ENCODE assay signal across 2 cellular contexts in the genomic region with DNA sequence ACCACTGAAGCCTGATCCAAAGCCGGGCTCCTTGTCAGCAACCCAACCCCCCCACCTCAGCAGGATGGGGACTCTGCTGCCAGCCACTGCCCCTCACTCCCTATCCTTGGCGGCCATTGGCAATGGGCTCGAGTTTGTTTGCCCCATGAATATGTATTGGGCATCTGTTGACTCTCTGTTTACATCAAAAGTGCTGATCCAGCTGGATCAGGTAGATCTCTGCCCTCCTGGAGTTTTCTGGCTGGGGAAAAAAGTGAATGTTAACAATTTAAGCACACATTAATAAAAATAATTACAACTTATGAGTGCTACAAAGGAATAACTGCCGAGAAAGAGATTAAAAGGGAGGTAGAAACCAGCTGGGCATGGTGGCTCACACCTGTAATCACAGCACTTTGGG.
TF ChIP-seq lines count a peak whose summit lies in the region.

No MANE protein-coding gene starts in this region.

TF ChIP-seq in HepG2, 621 proteins besides CTCF, POLR2A, EP300 and RAD21:
- TF ChIP-seq ZFYVE20 (CRISPR knock-in tag; IDR thresholded peaks at IDR 0.05; ENCODE audit: borderline replicate concordance, low read depth) (no peak), ZSCAN22 (CRISPR knock-in tag; IDR thresholded peaks at IDR 0.05) (no peak), MAFK (conservative IDR thresholded peaks at IDR 0.05 in 1 of 2, IDR thresholded peaks at IDR 0.05 in 1 of 2; ENCODE audit: low read length in 2 of 2) (peak; percentile 56 to 74; a peak in 3 of 4 replicates), MAFF (IDR thresholded peaks at IDR 0.05; ENCODE audit: low read depth, low read length) (peak; percentile 56)
- TF ChIP-seq, protein P1, sequence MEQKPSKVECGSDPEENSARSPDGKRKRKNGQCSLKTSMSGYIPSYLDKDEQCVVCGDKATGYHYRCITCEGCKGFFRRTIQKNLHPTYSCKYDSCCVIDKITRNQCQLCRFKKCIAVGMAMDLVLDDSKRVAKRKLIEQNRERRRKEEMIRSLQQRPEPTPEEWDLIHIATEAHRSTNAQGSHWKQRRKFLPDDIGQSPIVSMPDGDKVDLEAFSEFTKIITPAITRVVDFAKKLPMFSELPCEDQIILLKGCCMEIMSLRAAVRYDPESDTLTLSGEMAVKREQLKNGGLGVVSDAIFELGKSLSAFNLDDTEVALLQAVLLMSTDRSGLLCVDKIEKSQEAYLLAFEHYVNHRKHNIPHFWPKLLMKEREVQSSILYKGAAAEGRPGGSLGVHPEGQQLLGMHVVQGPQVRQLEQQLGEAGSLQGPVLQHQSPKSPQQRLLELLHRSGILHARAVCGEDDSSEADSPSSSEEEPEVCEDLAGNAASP (CRISPR knock-in tag; IDR thresholded peaks at IDR 0.05; ENCODE audit: borderline replicate concordance), result no peak

TF ChIP-seq in K562, 482 proteins besides CTCF, POLR2A, EP300 and RAD21:
- no peak for TF ChIP-seq TOE1 (IDR thresholded peaks at IDR 0.05; ENCODE audit: borderline replicate concordance)
- TF ChIP-seq TOE1 (CRISPR knock-in tag; IDR thresholded peaks at IDR 0.05; ENCODE audit: borderline replicate concordance, low read depth), result no peak
- TF ChIP-seq C11orf30 (IDR thresholded peaks at IDR 0.05; ENCODE audit: low read depth), result peak; percentile 20; the same call in 1 of the 2 replicates
- no peak for TF ChIP-seq RBM17 (IDR thresholded peaks at IDR 0.05; ENCODE audit: borderline replicate concordance, low read depth, low read length)
- no peak for TF ChIP-seq POLR2H (tag; IDR thresholded peaks at IDR 0.05; ENCODE audit: low read depth)
- TF ChIP-seq, protein P2, sequence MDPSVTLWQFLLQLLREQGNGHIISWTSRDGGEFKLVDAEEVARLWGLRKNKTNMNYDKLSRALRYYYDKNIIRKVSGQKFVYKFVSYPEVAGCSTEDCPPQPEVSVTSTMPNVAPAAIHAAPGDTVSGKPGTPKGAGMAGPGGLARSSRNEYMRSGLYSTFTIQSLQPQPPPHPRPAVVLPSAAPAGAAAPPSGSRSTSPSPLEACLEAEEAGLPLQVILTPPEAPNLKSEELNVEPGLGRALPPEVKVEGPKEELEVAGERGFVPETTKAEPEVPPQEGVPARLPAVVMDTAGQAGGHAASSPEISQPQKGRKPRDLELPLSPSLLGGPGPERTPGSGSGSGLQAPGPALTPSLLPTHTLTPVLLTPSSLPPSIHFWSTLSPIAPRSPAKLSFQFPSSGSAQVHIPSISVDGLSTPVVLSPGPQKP (CRISPR knock-in tag; IDR thresholded peaks at IDR 0.05), result no peak
- peak; percentile 29; the same call in 1 of the 2 replicates for TF ChIP-seq MAFF (IDR thresholded peaks at IDR 0.05; ENCODE audit: low read length)
- no peak for TF ChIP-seq HNRNPL (IDR thresholded peaks at IDR 0.05; ENCODE audit: low read depth, low read length)
- no peak for TF ChIP-seq HSF4 (CRISPR knock-in tag; IDR thresholded peaks at IDR 0.05; ENCODE audit: borderline replicate concordance)
TF ChIP-seq in K562: peak in this region for 2.
